ENCODE assay signal across 14 cellular contexts in genomic region chr17:40291311-40291710, GRCh38. TPM values are rescaled to one million over a fixed set of nuclear protein-coding genes. Genes with fewer than 3 reads are reported as not detected.
DNase-seq lines count a peak whose midpoint lies in the region; ATAC-seq and TF ChIP-seq lines count a peak whose summit lies in the region.
"Had no signal": no experiment of that assay in that cellular context is flagged by ENCODE, and none has a peak within 500 bp of the region (broad histone marks: within the 10 kb centered on the region; RNA-seq: fewer than 3 reads in every experiment).

No MANE protein-coding gene starts in this region.

- H2BK15ac ChIP-seq in IMR-90 (ENCODE audit: low read depth, low read length) = no peak overlapping the region

- H3K14ac ChIP-seq in IMR-90 (replicated peaks; ENCODE audit: low read depth, low read length) = no peak overlapping the region

- H3K36me3 ChIP-seq in IMR-90 (ENCODE audit: control insufficient read depth, insufficient read depth, low read length) = peaks cover 2% of the 10 kb centered on the region
- no peaks in the 10 kb centered on the region for H3K36me3 ChIP-seq in ovary

- in situ Hi-C loops in IMR-90 (cut with MboI; ENCODE audit: low sequenced_read_pairs) = loop anchor here (5.0 kb wide), 1 partner anchor 84 kb away; no protein-coding TSS in a partner anchor

- no peak overlapping the region for H3K23ac ChIP-seq in IMR-90 (ENCODE audit: low read depth, low read length)

- no TSS peak for BruUV-seq in IMR-90 (replicated peaks; lab: Mats Ljungman, UMichigan)

- no peak overlapping the region for H4K91ac ChIP-seq in IMR-90 (ENCODE audit: insufficient read depth, low read depth, low read length)

- peak overlapping the region; percentile 69 for H3K4me3 Mint-ChIP-seq in activated naive CD8-positive, alpha-beta T cell treated with anti-CD3 and anti-CD28 coated beads, Interleukin-2, amount 50 U/mL, for 24 hours
- no peak overlapping the region for H3K4me3 Mint-ChIP-seq in activated naive CD8-positive, alpha-beta T cell treated with anti-CD3 and anti-CD28 coated beads for 36 hours
- peak overlapping the region; percentile 99 for H3K4me3 Mint-ChIP-seq in activated T-helper 17 cell treated with anti-CD3 and anti-CD28 coated beads, Interleukin-2, amount 50 U/mL, for 72 hours
- H3K4me3 Mint-ChIP-seq: B cell; CD4-positive, alpha-beta memory T cell had no signal

- TF ChIP-seq POLR2A in IMR-90 (IDR thresholded peaks at IDR 0.05; ENCODE audit: low read depth, low read length) = no peak
- no peak for TF ChIP-seq POLR2A in ovary (IDR thresholded peaks at IDR 0.05)

- no peaks in the 10 kb centered on the region for H3K27me3 Mint-ChIP-seq in activated naive CD8-positive, alpha-beta T cell treated with anti-CD3 and anti-CD28 coated beads, Interleukin-2, amount 50 U/mL, for 24 hours
- peaks cover 6% of the 10 kb centered on the region for H3K27me3 Mint-ChIP-seq in activated naive CD8-positive, alpha-beta T cell treated with anti-CD3 and anti-CD28 coated beads for 36 hours
- H3K27me3 Mint-ChIP-seq in activated T-helper 17 cell treated with anti-CD3 and anti-CD28 coated beads, Interleukin-2, amount 50 U/mL, for 72 hours = no peaks in the 10 kb centered on the region
- H3K27me3 Mint-ChIP-seq: B cell; CD4-positive, alpha-beta memory T cell; IgD-negative memory B cell had no signal

- no peak overlapping the region for H3K18ac ChIP-seq in IMR-90 (ENCODE audit: low read depth, low read length)

- no peak overlapping the region for H4K8ac ChIP-seq in IMR-90 (ENCODE audit: low read depth in 2 of 2, low read length in 2 of 2)

- H3K4ac ChIP-seq in IMR-90 (ENCODE audit: low read depth, low read length) = no peak overlapping the region

- no peak overlapping the region for H2BK120ac ChIP-seq in IMR-90 (ENCODE audit: low read depth, low read length)

- TF ChIP-seq RAD21 in IMR-90 (IDR thresholded peaks at IDR 0.05; ENCODE audit: low read length) = no peak

- peak overlapping the region; percentile 87 for H3K27ac Mint-ChIP-seq in activated naive CD8-positive, alpha-beta T cell treated with anti-CD3 and anti-CD28 coated beads, Interleukin-2, amount 50 U/mL, for 24 hours
- H3K27ac Mint-ChIP-seq in activated naive CD8-positive, alpha-beta T cell treated with anti-CD3 and anti-CD28 coated beads for 36 hours = no peak overlapping the region
- H3K27ac Mint-ChIP-seq in activated T-helper 17 cell treated with anti-CD3 and anti-CD28 coated beads, Interleukin-2, amount 50 U/mL, for 72 hours = peak overlapping the region; percentile 34

- H2AFZ ChIP-seq in IMR-90 (replicated peaks; ENCODE audit: low read length, poor library complexity) = no peak overlapping the region

- no peak overlapping the region for H3K56ac ChIP-seq in IMR-90 (ENCODE audit: extremely low read depth, insufficient read depth, low read length)

- POLR2A ChIA-PET in IMR-90 (lab: Charles Lee; ENCODE audit: unreplicated experiment) = no interaction called here

- H3K27me3 ChIP-seq in IMR-90 (ENCODE audit: control insufficient read depth, insufficient read depth, low read length) (no peaks in the 10 kb centered on the region), ovary (no peaks in the 10 kb centered on the region)

- H3K79me1 ChIP-seq in IMR-90 (ENCODE audit: low read depth in 1 of 2, low read length in 2 of 2) = peaks cover 6 to 22% of the 10 kb centered on the region in 2 experiments; a peak in 3 of 4 replicates

- H3K9ac ChIP-seq in IMR-90 (ENCODE audit: low read depth, low read length) = no peak overlapping the region

- TF ChIP-seq CTCF in IMR-90 (conservative IDR thresholded peaks at IDR 0.05; ENCODE audit: low read depth, low read length) = no peak
- TF ChIP-seq CTCF in ovary (IDR thresholded peaks at IDR 0.05) = no peak

- no peak for TF ChIP-seq EP300 in ovary (IDR thresholded peaks at IDR 0.05)

- H4K5ac ChIP-seq in IMR-90 (ENCODE audit: low read depth, low read length) = no peak overlapping the region

- ATAC-seq in activated naive CD8-positive, alpha-beta T cell treated with anti-CD3 and anti-CD28 coated beads, Interleukin-2, amount 50 U/mL, for 24 hours = no peak
- ATAC-seq in IMR-90 (ENCODE audit: low read depth) (no peak), GM19351 (IDR thresholded peaks at IDR 0.05; ENCODE audit: unreplicated experiment) (no peak)
- no peak for ATAC-seq in activated T-helper 17 cell treated with anti-CD3 and anti-CD28 coated beads, Interleukin-2, amount 50 U/mL, for 72 hours (replicated peaks)

- dilution Hi-C loops in IMR-90 (cut with HindIII; ENCODE audit: low sequenced_read_pairs, unreplicated experiment) = no loop called here

- no peaks in the 10 kb centered on the region for H4K20me1 ChIP-seq in IMR-90 (ENCODE audit: insufficient read depth, low read length)

- no peaks in the 10 kb centered on the region for H3K9me3 Mint-ChIP-seq in activated naive CD8-positive, alpha-beta T cell treated with anti-CD3 and anti-CD28 coated beads, Interleukin-2, amount 50 U/mL, for 24 hours
- H3K9me3 Mint-ChIP-seq in activated naive CD8-positive, alpha-beta T cell treated with anti-CD3 and anti-CD28 coated beads for 36 hours = no peaks in the 10 kb centered on the region
- no peaks in the 10 kb centered on the region for H3K9me3 Mint-ChIP-seq in activated T-helper 17 cell treated with anti-CD3 and anti-CD28 coated beads, Interleukin-2, amount 50 U/mL, for 72 hours
- H3K9me3 Mint-ChIP-seq: CD4-positive, alpha-beta memory T cell; IgD-negative memory B cell had no signal

- intact Hi-C loops in IMR-90 (cut with micrococcal nuclease) (loop anchor here (2.0 kb wide), 1 partner anchor 179 kb away; no protein-coding TSS in a partner anchor), ovary (cut with DNase I) (loop anchor here in 2 of 4 donors (5.0 to 10.0 kb wide), 2 partner anchors 277 to 279 kb away; partner anchors contain the start of gene CSF3 (in 1 of the 2))

- H3K4me1 ChIP-seq in IMR-90 (ENCODE audit: control insufficient read depth, insufficient read depth, low read length) = peaks cover 6% of the 10 kb centered on the region
- peaks cover 2% of the 10 kb centered on the region for H3K4me1 ChIP-seq in ovary (ENCODE audit: insufficient read depth)

- H2BK20ac ChIP-seq in IMR-90 (ENCODE audit: low read depth, low read length) = no peak overlapping the region

- 67% methylated on average over 1 of the region's 2 CpGs; no CpG with 5 or more reads in 1 of the 2 experiments for WGBS in IMR-90 (ENCODE audit: extremely low coverage in 2 of 2, insufficient read length in 1 of 2), 2 experiments
- WGBS in ovary, 3 donors = 79 to 83% (median 80%) methylated on average over 2 of the region's 2 CpGs

- no peaks in the 10 kb centered on the region for H3K9me3 ChIP-seq in IMR-90 (ENCODE audit: control insufficient read depth, insufficient read depth, low read length)
- H3K9me3 ChIP-seq in ovary = no peaks in the 10 kb centered on the region

- H3K9me1 ChIP-seq in IMR-90 (ENCODE audit: insufficient read depth, low read length) = peaks cover 9% of the 10 kb centered on the region

- CTCF ChIA-PET in IMR-90 (lab: Yijun Ruan, JAX) = interaction anchor here (0.9 to 1.7 kb wide), 2 partner anchors 92 to 100 kb away, joined by 4 to 7 read pairs; no protein-coding TSS in a partner anchor

- no peak for DNase-seq in activated naive CD8-positive, alpha-beta T cell treated with anti-CD3 and anti-CD28 coated beads, Interleukin-2, amount 50 U/mL, for 24 hours
- DNase-seq in activated naive CD8-positive, alpha-beta T cell treated with anti-CD3 and anti-CD28 coated beads for 36 hours = no peak
- DNase-seq in IMR-90 = no peak
- DNase-seq in myocyte (ENCODE audit: low read depth) = peak; percentile 44
- DNase-seq in ovary = no peak
- no peak for DNase-seq in central memory CD4-positive, alpha-beta T cell
- DNase-seq: GOT3, NCI-H1417 treated with DMSO at 0.1 percent for 48 hours, NCI-H510A treated with DMSO at 0.1 percent for 48 hours had no signal

- peak overlapping the region; percentile 23 for H2AK9ac ChIP-seq in IMR-90 (replicated peaks; ENCODE audit: low read depth, low read length, poor library complexity)

- H2AK5ac ChIP-seq in IMR-90 (ENCODE audit: low read depth, low read length) = no peak overlapping the region

- H3K27ac ChIP-seq in IMR-90 (ENCODE audit: insufficient read depth, low read length) (no peak overlapping the region), ovary (no peak overlapping the region)

- H3K4me2 ChIP-seq in IMR-90 (ENCODE audit: low read depth, low read length) = no peak overlapping the region

- no peak overlapping the region for H3K4me3 ChIP-seq in IMR-90 (ENCODE audit: insufficient read depth, low read depth, low read length)
- no peak overlapping the region for H3K4me3 ChIP-seq in ovary

- peaks cover 67% of the 10 kb centered on the region for H3K4me1 Mint-ChIP-seq in activated naive CD8-positive, alpha-beta T cell treated with anti-CD3 and anti-CD28 coated beads, Interleukin-2, amount 50 U/mL, for 24 hours
- H3K4me1 Mint-ChIP-seq in activated naive CD8-positive, alpha-beta T cell treated with anti-CD3 and anti-CD28 coated beads for 36 hours = peaks cover 40% of the 10 kb centered on the region
- peaks cover 28% of the 10 kb centered on the region for H3K4me1 Mint-ChIP-seq in activated T-helper 17 cell treated with anti-CD3 and anti-CD28 coated beads, Interleukin-2, amount 50 U/mL, for 72 hours

- peaks cover 63% of the 10 kb centered on the region for H3K36me3 Mint-ChIP-seq in activated naive CD8-positive, alpha-beta T cell treated with anti-CD3 and anti-CD28 coated beads, Interleukin-2, amount 50 U/mL, for 24 hours (ENCODE audit: low read depth)
- H3K36me3 Mint-ChIP-seq in activated naive CD8-positive, alpha-beta T cell treated with anti-CD3 and anti-CD28 coated beads for 36 hours = peaks cover 63% of the 10 kb centered on the region
- H3K36me3 Mint-ChIP-seq in activated T-helper 17 cell treated with anti-CD3 and anti-CD28 coated beads, Interleukin-2, amount 50 U/mL, for 72 hours (ENCODE audit: low read depth) = peaks cover 89% of the 10 kb centered on the region
- H3K36me3 Mint-ChIP-seq: IgD-negative memory B cell had no signal

- H2BK5ac ChIP-seq in IMR-90 (ENCODE audit: low read depth, low read length, poor library complexity, severe bottlenecking) = no peak overlapping the region

RNA-seq across cellular contexts. Expression of gene CDC6, which starts 3.6 kb away (rescaled TPM):
- total RNA-seq in activated naive CD8-positive, alpha-beta T cell treated with anti-CD3 and anti-CD28 coated beads for 36 hours = 100 to 1,000 TPM; 144 to 149 TPM
- total RNA-seq in IMR-90 (2012; rRNA removed) = 25.6 and 27.8 TPM in 2 replicates
- 13.8 and 15.3 TPM in 2 replicates for polyA plus RNA-seq in IMR-90 (2012; rRNA removed)
- polyA plus RNA-seq in IMR-90 (2012; cell fraction: cytosol; rRNA removed) = 4.2 and 16.4 TPM in 2 replicates
- 3.9 and 9.1 TPM in 2 replicates for polyA plus RNA-seq in IMR-90 (2012; cell fraction: nucleus; rRNA removed; ENCODE audit: low replicate concordance)
- 100 to 1,000 TPM in 1 of 2 donors, 10 to 100 TPM in 1; 60.9 to 101 TPM for total RNA-seq in activated T-helper 17 cell treated with anti-CD3 and anti-CD28 coated beads, Interleukin-2, amount 50 U/mL, for 72 hours
- 2.6 and 3.8 TPM in 2 replicates for total RNA-seq in myocyte
- 2.9 TPM for polyA plus RNA-seq in myocyte (2012)
- 1 to 10 TPM in 3 of 7 donors, under 1 TPM in 4; 0.34 to 3.8 (median 0.76) TPM for total RNA-seq in ovary
- 1 to 10 TPM in 1 of 2 donors, under 1 TPM in 1; 0.80 to 3.3 TPM for polyA plus RNA-seq in ovary

RNA-seq across cellular contexts. Expression of gene RARA, which starts 17.7 kb away (rescaled TPM):
- 10 to 100 TPM; 31.2 to 33.3 TPM for total RNA-seq in activated naive CD8-positive, alpha-beta T cell treated with anti-CD3 and anti-CD28 coated beads for 36 hours
- total RNA-seq in IMR-90 (2012; rRNA removed) = 7.2 and 9.0 TPM in 2 replicates
- polyA plus RNA-seq in IMR-90 (2012; rRNA removed) = 12.7 and 13.6 TPM in 2 replicates
- polyA plus RNA-seq in IMR-90 (2012; cell fraction: cytosol; rRNA removed) = 11.3 and 18.9 TPM in 2 replicates
- 11.5 and 14.7 TPM in 2 replicates for polyA plus RNA-seq in IMR-90 (2012; cell fraction: nucleus; rRNA removed; ENCODE audit: low replicate concordance)
- total RNA-seq in activated T-helper 17 cell treated with anti-CD3 and anti-CD28 coated beads, Interleukin-2, amount 50 U/mL, for 72 hours = 10 to 100 TPM; 43.7 to 61.9 TPM
- total RNA-seq in myocyte = 37.2 and 39.2 TPM in 2 replicates
- polyA plus RNA-seq in myocyte (2012) = 72.7 TPM
- 100 to 1,000 TPM in 1 of 7 donors, 10 to 100 TPM in 6; 19.8 to 100 (median 62.2) TPM for total RNA-seq in ovary
- 10 to 100 TPM; 21.8 to 39.9 TPM for polyA plus RNA-seq in ovary
